In the genomic region with DNA sequence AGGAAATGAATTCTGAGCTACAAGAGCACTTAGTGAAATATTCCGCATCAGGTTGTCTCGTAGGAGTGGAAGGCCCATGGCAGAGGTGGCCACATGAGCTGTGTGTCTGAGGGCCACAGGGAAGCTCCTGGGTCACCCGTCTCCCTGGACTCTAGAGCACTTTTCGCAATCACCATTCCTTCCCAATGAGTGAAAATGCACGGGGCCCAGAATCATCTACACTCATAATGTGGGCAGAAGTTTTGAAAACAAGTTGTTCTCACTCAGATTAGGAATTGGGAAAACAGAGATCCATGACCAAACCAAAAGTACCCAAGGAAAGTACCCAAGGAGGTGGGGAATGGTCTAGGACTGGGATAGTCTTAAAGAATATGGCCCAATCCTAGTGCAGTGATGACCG, we compare ENCODE assay signal across 16 cellular contexts.
"Had no signal": no experiment of that assay in that cellular context is flagged by ENCODE, and none has a peak within 500 bp of the region (broad histone marks: within the 10 kb centered on the region; RNA-seq: fewer than 3 reads in every experiment).

No MANE protein-coding gene starts in this region.

- H3K4me1 ChIP-seq: left lung had no signal

- H3K27me3 ChIP-seq: left lung, thyroid gland had no signal

- H3K4me3 ChIP-seq: left lung, mucosa of descending colon, thyroid gland had no signal

- H3K27ac ChIP-seq: left lung, thyroid gland, VCaP had no signal

- H3K9me3 ChIP-seq: left lung, mucosa of descending colon, thyroid gland had no signal

- DNase-seq: activated CD4-positive, alpha-beta T cell treated with anti-CD3 and anti-CD28 coated beads, Interleukin-2, amount 50 U/mL, for 48 hours; activated naive CD4-positive, alpha-beta T cell treated with anti-CD3 and anti-CD28 coated beads for 36 hours; cortex of kidney; effector CD4-positive, alpha-beta T cell; hippocampal formation; kidney; left lung; mammary epithelial cell; mucosa of descending colon; naive thymus-derived CD4-positive, alpha-beta T cell; retina; T-helper 1 cell; T1000; thyroid gland had no signal

- ATAC-seq: left lung; mucosa of descending colon; naive thymus-derived CD4-positive, alpha-beta T cell; stimulated activated effector memory CD8-positive, alpha-beta T cell treated with anti-CD3 and anti-CD28 coated beads, Interleukin-12 subunit alpha, Interleukin-12 subunit beta, amount 100 ng/mL, for 72 hours had no signal

- H3K36me3 ChIP-seq: left lung, thyroid gland had no signal
